In the genomic region with DNA sequence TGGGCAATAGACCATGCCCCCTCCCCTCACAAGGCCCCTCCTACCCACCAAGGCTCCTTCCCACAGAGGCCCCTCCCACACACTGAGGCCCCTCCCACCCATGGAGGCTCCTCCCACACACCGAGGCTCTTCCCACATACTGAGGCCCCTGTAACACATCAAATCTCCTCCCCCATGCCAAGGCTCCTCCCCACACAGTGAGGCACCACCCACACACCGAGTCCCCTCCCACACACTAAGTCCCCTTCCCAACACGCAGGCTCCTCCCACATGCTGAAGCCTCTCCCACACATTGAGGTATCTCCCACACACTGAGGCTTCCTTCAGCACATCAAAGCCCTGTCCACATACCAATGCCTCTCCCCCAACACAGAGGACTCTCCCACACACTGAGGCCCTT, we compare ENCODE assay signal across 18 cellular contexts.
"Had no signal": no experiment of that assay in that cellular context is flagged by ENCODE, and none has a peak within 500 bp of the region (broad histone marks: within the 10 kb centered on the region; RNA-seq: fewer than 3 reads in every experiment).

No MANE protein-coding gene starts in this region.

- H3K4me3 Mint-ChIP-seq: activated naive CD8-positive, alpha-beta T cell treated with anti-CD3 and anti-CD28 coated beads, Interleukin-2, amount 10 ng/mL, durations not matched to agents 7 days and 5 days; activated T-helper 17 cell treated with anti-CD3 and anti-CD28 coated beads, Interleukin-2, amount 50 U/mL, for 72 hours; effector memory CD8-positive, alpha-beta T cell; memory B cell; naive B cell; stimulated activated naive CD8-positive, alpha-beta T cell treated with anti-CD3 and anti-CD28 coated beads, Interleukin-15, amount 100 ng/mL, for 72 hours had no signal

- H3K27ac Mint-ChIP-seq: activated naive CD8-positive, alpha-beta T cell treated with anti-CD3 and anti-CD28 coated beads, Interleukin-2, amount 10 ng/mL, durations not matched to agents 7 days and 5 days; activated T-helper 17 cell treated with anti-CD3 and anti-CD28 coated beads, Interleukin-2, amount 50 U/mL, for 72 hours; effector memory CD8-positive, alpha-beta T cell; memory B cell had no signal

- H3K4me1 Mint-ChIP-seq: memory B cell had no signal

- H3K36me3 ChIP-seq: ovary, suprapubic skin, transverse colon, uterus had no signal

- H3K4me3 ChIP-seq: mucosa of descending colon, ovary, psoas muscle, skin epidermis, suprapubic skin, transverse colon, uterus had no signal

- H3K4me1 ChIP-seq: psoas muscle, suprapubic skin, transverse colon, uterus had no signal

- H3K9me3 ChIP-seq: ovary, transverse colon had no signal

- H3K36me3 Mint-ChIP-seq: activated naive CD8-positive, alpha-beta T cell treated with anti-CD3 and anti-CD28 coated beads, Interleukin-2, amount 10 ng/mL, durations not matched to agents 7 days and 5 days; memory B cell had no signal

- ATAC-seq: activated T-helper 17 cell treated with anti-CD3 and anti-CD28 coated beads, Interleukin-2, amount 50 U/mL, for 72 hours; effector memory CD8-positive, alpha-beta T cell; mucosa of descending colon; psoas muscle; right cardiac atrium; stimulated activated naive CD8-positive, alpha-beta T cell treated with anti-CD3 and anti-CD28 coated beads, Interleukin-15, amount 100 ng/mL, for 72 hours had no signal

- DNase-seq: activated CD4-positive, alpha-beta T cell treated with anti-CD3 and anti-CD28 coated beads for 4 hours; activated naive CD4-positive, alpha-beta T cell treated with Interleukin-2 at 50 U/mL for 16 hours; activated naive CD8-positive, alpha-beta T cell treated with anti-CD3 and anti-CD28 coated beads, Interleukin-2, amount 10 ng/mL, durations not matched to agents 7 days and 5 days; activated T-cell treated with anti-CD3 and anti-CD28 coated beads, Interleukin-2, amount 50 U/mL, for 1 hour; effector memory CD8-positive, alpha-beta T cell; mucosa of descending colon; naive B cell; ovary; psoas muscle; right cardiac atrium; stimulated activated CD4-positive, alpha-beta T cell treated with anti-CD3 and anti-CD28 coated beads, Interleukin-2, amount 100 ng/mL, for 48 hours; stimulated activated naive CD8-positive, alpha-beta T cell treated with anti-CD3 and anti-CD28 coated beads, Interleukin-15, amount 100 ng/mL, for 72 hours; transverse colon; uterus had no signal

- H3K27ac ChIP-seq: ovary, psoas muscle, skin epidermis, suprapubic skin, transverse colon, uterus had no signal

- H3K27me3 ChIP-seq: ovary, transverse colon, uterus had no signal
